In the genomic region with DNA sequence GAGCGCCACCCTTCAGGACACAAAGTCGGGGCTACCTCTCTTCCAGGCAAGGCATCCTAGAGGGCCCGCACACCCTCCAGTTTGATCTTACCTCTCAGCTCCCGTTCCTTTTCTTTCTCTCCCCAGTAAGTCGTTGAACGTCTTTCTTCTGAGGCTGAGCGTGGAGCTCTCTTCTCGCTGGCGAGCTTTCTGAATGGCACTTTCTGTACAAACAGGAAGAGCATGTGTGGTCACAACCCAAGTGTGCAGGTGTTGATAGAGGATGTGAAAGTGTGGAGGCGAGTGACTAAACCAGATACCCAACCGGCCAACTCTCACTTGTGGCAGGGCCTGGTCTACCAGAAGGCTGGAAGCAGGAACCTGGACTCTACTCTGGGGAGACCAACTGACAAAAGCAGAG, we compare ENCODE assay signal across 9 cellular contexts. TPM values are rescaled to one million over a fixed set of nuclear protein-coding genes. Genes with fewer than 3 reads are reported as not detected.
DNase-seq lines count a peak whose midpoint lies in the region; ATAC-seq and FAIRE-seq lines count a peak whose summit lies in the region.
"Had no signal": no experiment of that assay in that cellular context is flagged by ENCODE, and none has a peak within 500 bp of the region (broad histone marks: within the 10 kb centered on the region; RNA-seq: fewer than 3 reads in every experiment).

A gene with protein sequence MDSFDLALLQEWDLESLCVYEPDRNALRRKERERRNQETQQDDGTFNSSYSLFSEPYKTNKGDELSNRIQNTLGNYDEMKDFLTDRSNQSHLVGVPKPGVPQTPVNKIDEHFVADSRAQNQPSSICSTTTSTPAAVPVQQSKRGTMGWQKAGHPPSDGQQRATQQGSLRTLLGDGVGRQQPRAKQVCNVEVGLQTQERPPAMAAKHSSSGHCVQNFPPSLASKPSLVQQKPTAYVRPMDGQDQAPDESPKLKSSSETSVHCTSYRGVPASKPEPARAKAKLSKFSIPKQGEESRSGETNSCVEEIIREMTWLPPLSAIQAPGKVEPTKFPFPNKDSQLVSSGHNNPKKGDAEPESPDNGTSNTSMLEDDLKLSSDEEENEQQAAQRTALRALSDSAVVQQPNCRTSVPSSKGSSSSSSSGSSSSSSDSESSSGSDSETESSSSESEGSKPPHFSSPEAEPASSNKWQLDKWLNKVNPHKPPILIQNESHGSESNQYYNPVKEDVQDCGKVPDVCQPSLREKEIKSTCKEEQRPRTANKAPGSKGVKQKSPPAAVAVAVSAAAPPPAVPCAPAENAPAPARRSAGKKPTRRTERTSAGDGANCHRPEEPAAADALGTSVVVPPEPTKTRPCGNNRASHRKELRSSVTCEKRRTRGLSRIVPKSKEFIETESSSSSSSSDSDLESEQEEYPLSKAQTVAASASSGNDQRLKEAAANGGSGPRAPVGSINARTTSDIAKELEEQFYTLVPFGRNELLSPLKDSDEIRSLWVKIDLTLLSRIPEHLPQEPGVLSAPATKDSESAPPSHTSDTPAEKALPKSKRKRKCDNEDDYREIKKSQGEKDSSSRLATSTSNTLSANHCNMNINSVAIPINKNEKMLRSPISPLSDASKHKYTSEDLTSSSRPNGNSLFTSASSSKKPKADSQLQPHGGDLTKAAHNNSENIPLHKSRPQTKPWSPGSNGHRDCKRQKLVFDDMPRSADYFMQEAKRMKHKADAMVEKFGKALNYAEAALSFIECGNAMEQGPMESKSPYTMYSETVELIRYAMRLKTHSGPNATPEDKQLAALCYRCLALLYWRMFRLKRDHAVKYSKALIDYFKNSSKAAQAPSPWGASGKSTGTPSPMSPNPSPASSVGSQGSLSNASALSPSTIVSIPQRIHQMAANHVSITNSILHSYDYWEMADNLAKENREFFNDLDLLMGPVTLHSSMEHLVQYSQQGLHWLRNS (N-terminal part only) (minus strand): TSS at position 198 of the 400 bp plus-strand sequence. CDS start 38,136 bp downstream, outside the sequence.

- no peak within 1 kb of the TSS for H3K27ac ChIP-seq in temporal lobe (ENCODE audit: low read depth, low read length)
- H3K27ac ChIP-seq: thoracic aorta had no signal

- ATAC-seq in GM18907 (IDR thresholded peaks at IDR 0.05; ENCODE audit: unreplicated experiment) (peak; percentile 99), HG03039 (IDR thresholded peaks at IDR 0.05; ENCODE audit: unreplicated experiment) (peak; percentile 93)

- peak; percentile 75 for DNase-seq in T-helper 2 cell treated with Interferon-gamma antibody and Interleukin-4, amounts not matched to agents 5 μg/mL and 100 μg/mL, for 36 hours (ENCODE audit: low spot score)
- no peak for DNase-seq in frontal cortex (ENCODE audit: low spot score in 2 of 2)
- DNase-seq in NCI-H226 = no peak
- DNase-seq in NK-92 treated with Interleukin-12 subunit alpha and Interleukin-12 subunit beta, amount 100 ng/mL, for 24 hours (lab: John Stamatoyannopoulos, UW) = no peak
- no peak for DNase-seq in NCI-H526 (lab: John Stamatoyannopoulos, UW)

- H3K4me1 Mint-ChIP-seq in T-helper 2 cell treated with Interferon-gamma antibody and Interleukin-4, amounts not matched to agents 5 μg/mL and 100 μg/mL, for 36 hours (ENCODE audit: low read depth) = peaks cover 45% of the 10 kb centered on the region

- H3K4me3 Mint-ChIP-seq in T-helper 2 cell treated with Interferon-gamma antibody and Interleukin-4, amounts not matched to agents 5 μg/mL and 100 μg/mL, for 36 hours = peak within 1 kb of the TSS; percentile 83

- FAIRE-seq in frontal cortex (lab: Jason Lieb, UNC) = no peak

- H3K36me3 Mint-ChIP-seq in T-helper 2 cell treated with Interferon-gamma antibody and Interleukin-4, amounts not matched to agents 5 μg/mL and 100 μg/mL, for 36 hours (ENCODE audit: low read depth) = no peaks in the 10 kb centered on the region

- no peaks in the 10 kb centered on the region for H3K9me3 Mint-ChIP-seq in T-helper 2 cell treated with Interferon-gamma antibody and Interleukin-4, amounts not matched to agents 5 μg/mL and 100 μg/mL, for 36 hours

- H3K27me3 Mint-ChIP-seq in T-helper 2 cell treated with Interferon-gamma antibody and Interleukin-4, amounts not matched to agents 5 μg/mL and 100 μg/mL, for 36 hours (ENCODE audit: low read depth) = peaks cover 22% of the 10 kb centered on the region

- peak within 1 kb of the TSS; percentile 83 for H3K27ac Mint-ChIP-seq in T-helper 2 cell treated with Interferon-gamma antibody and Interleukin-4, amounts not matched to agents 5 μg/mL and 100 μg/mL, for 36 hours

RNA-seq across cellular contexts. Expression of the gene that starts here (rescaled TPM):
- total RNA-seq in frontal cortex (56.7 TPM), temporal lobe (81.4 TPM)
